In the genomic region with DNA sequence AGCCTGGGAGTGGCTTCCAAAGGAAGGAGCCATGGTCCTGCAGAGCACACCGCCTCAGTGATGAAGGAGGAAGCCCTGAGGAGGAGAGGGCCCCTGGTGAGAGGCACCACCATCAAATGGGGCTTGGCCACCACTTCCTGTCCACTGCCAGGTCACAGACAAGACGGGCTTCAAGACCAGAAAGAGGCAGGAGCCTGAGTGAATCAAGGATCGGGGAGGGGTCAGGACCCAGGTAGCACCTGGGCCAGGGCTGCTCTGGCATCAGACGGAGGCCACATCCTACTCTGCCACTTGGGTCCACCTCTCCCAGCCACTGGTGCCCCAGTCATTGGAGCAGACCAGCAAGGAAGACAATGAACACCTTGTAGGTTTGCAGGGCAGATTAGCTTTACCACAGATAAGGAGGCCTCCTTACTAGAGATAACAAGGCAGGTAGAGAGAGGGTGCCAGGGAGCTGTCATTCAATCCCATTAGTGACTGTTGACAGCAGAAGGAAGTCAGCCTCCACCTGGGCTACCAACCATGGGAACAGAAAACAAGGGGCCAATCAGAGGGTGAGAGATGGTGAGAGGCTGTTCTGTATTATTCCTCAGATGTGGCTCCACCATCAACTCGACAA, we compare ENCODE assay signal across 22 cellular contexts.
DNase-seq lines count a peak whose midpoint lies in the region; ATAC-seq and TF ChIP-seq lines count a peak whose summit lies in the region.
"Had no signal": no experiment of that assay in that cellular context is flagged by ENCODE, and none has a peak within 500 bp of the region (broad histone marks: within the 10 kb centered on the region; RNA-seq: fewer than 3 reads in every experiment).

No MANE protein-coding gene starts in this region.

- H3K9me3 ChIP-seq in mucosa of descending colon, result no peaks in the 10 kb centered on the region
- H3K9me3 ChIP-seq in subcutaneous abdominal adipose tissue (ENCODE audit: control insufficient read depth in 5 of 5, low read length in 5 of 5), result no peaks in the 10 kb centered on the region
- no peaks in the 10 kb centered on the region for H3K9me3 ChIP-seq in upper lobe of right lung
- H3K9me3 ChIP-seq: Peyer's patch, SJSA1 had no signal

- H3K4me1 Mint-ChIP-seq in HFFc6 (ENCODE audit: low read depth), result peaks cover 26% of the 10 kb centered on the region
- H3K4me1 Mint-ChIP-seq: CD4-positive, CD25-positive, alpha-beta regulatory T cell had no signal

- no peak overlapping the region for H3K4me3 Mint-ChIP-seq in HFFc6
- H3K4me3 Mint-ChIP-seq: CD4-positive, CD25-positive, alpha-beta regulatory T cell had no signal

- no peak overlapping the region for H3K9ac ChIP-seq in subcutaneous abdominal adipose tissue (ENCODE audit: low read length in 5 of 5)
- H3K9ac ChIP-seq: KMS-11 had no signal

- no peak for DNase-seq in HFFc6
- no peak for DNase-seq in RWPE1 (ENCODE audit: low spot score)
- DNase-seq in mucosa of descending colon, result no peak
- no peak for DNase-seq in upper lobe of right lung
- no peak for DNase-seq in activated naive CD4-positive, alpha-beta T cell treated with anti-CD3 and anti-CD28 coated beads, Interleukin-2, amount 50 U/mL, for 72 hours (ENCODE audit: low spot score in 2 of 2)
- DNase-seq: CD4-positive, CD25-positive, alpha-beta regulatory T cell; DMS 273 treated with DMSO at 0.1 percent for 48 hours; DND-41; NCI-H1092 treated with DMSO at 0.1 percent for 48 hours; NCI-H1436 treated with DMSO at 0.1 percent for 48 hours; NCI-H1930; NCI-H345; NCI-H524; NCI-H774; NK-92 treated with Interleukin-12 subunit alpha and Interleukin-12 subunit beta, amount 100 ng/mL, for 24 hours; Peyer's patch had no signal

- no peak overlapping the region for H3K4me3 ChIP-seq in mucosa of descending colon
- no peak overlapping the region for H3K4me3 ChIP-seq in subcutaneous abdominal adipose tissue (ENCODE audit: low read depth in 1 of 5, low read length in 5 of 5)
- H3K4me3 ChIP-seq in upper lobe of right lung, result no peak overlapping the region
- H3K4me3 ChIP-seq: GM12878, Peyer's patch, SJSA1 had no signal

- peak; percentile 3 for ATAC-seq in mucosa of descending colon
- ATAC-seq in upper lobe of right lung, result no peak
- ATAC-seq in GM21529 (IDR thresholded peaks at IDR 0.05; ENCODE audit: unreplicated experiment), result no peak
- ATAC-seq in activated naive CD4-positive, alpha-beta T cell treated with anti-CD3 and anti-CD28 coated beads, Interleukin-2, amount 50 U/mL, for 72 hours, result no peak
- ATAC-seq: GM12878, HCT116 had no signal

- H3K4me1 ChIP-seq in mucosa of descending colon (ENCODE audit: low read depth) (peaks cover 15% of the 10 kb centered on the region), subcutaneous abdominal adipose tissue (ENCODE audit: control insufficient read depth in 5 of 5, insufficient read depth in 5 of 5, low read length in 5 of 5) (peaks cover 0 to 48% (median 33%) of the 10 kb centered on the region in 5 donors), upper lobe of right lung (peaks cover 12% of the 10 kb centered on the region)

- TF ChIP-seq CTCF in HFFc6 (IDR thresholded peaks at IDR 0.05), result no peak
- TF ChIP-seq CTCF in RWPE1 (conservative IDR thresholded peaks at IDR 0.05; ENCODE audit: low read depth), result no peak
- no peak for TF ChIP-seq CTCF in mucosa of descending colon (IDR thresholded peaks at IDR 0.05)
- no peak for TF ChIP-seq CTCF in upper lobe of right lung (IDR thresholded peaks at IDR 0.05)

- CTCF ChIA-PET in RWPE1 (lab: Yijun Ruan, JAX), result no interaction called here

- H3K27ac Mint-ChIP-seq in HFFc6, result peak overlapping the region; percentile 6; the same call in 1 of the 2 replicates
- H3K27ac Mint-ChIP-seq in activated naive CD4-positive, alpha-beta T cell treated with anti-CD3 and anti-CD28 coated beads, Interleukin-2, amount 50 U/mL, for 72 hours, result no peak overlapping the region
- H3K27ac Mint-ChIP-seq: CD4-positive, CD25-positive, alpha-beta regulatory T cell had no signal

- H3K27ac ChIP-seq in RWPE1 (peak overlapping the region; percentile 15; the same call in 1 of the 2 replicates), subcutaneous abdominal adipose tissue (ENCODE audit: low read depth, low read length) (peak overlapping the region; percentile 30), upper lobe of right lung (no peak overlapping the region)
- H3K27ac ChIP-seq: KMS-11, Peyer's patch, SJSA1 had no signal

- intact Hi-C loops in mucosa of descending colon (cut with DNase I, micrococcal nuclease), result loop anchor here in 1 of 2 donors (5.0 kb wide), 1 partner anchor 171 kb away; no protein-coding TSS in a partner anchor
- intact Hi-C loops in upper lobe of right lung (cut with DNase I), result no loop called here

- no peaks in the 10 kb centered on the region; the same call in 1 of the 2 replicates for H3K27me3 Mint-ChIP-seq in HFFc6 (ENCODE audit: insufficient read depth)
- H3K27me3 Mint-ChIP-seq: CD4-positive, CD25-positive, alpha-beta regulatory T cell had no signal

- no peaks in the 10 kb centered on the region for H3K9me3 Mint-ChIP-seq in HFFc6
- no peaks in the 10 kb centered on the region for H3K9me3 Mint-ChIP-seq in activated naive CD4-positive, alpha-beta T cell treated with anti-CD3 and anti-CD28 coated beads, Interleukin-2, amount 50 U/mL, for 72 hours
- H3K9me3 Mint-ChIP-seq: CD4-positive, CD25-positive, alpha-beta regulatory T cell had no signal

- H3K36me3 ChIP-seq in mucosa of descending colon (ENCODE audit: low read depth) (peaks cover 3% of the 10 kb centered on the region), subcutaneous abdominal adipose tissue (ENCODE audit: control insufficient read depth in 5 of 5, insufficient read depth in 5 of 5, low read length in 5 of 5) (peaks cover 2 to 37% (median 29%) of the 10 kb centered on the region in 5 donors), upper lobe of right lung (peaks cover 44% of the 10 kb centered on the region)

- H3K27me3 ChIP-seq in subcutaneous abdominal adipose tissue (ENCODE audit: control insufficient read depth in 5 of 5, insufficient read depth in 4 of 5, low read length in 5 of 5), result no peaks in the 10 kb centered on the region
- H3K27me3 ChIP-seq in upper lobe of right lung, result no peaks in the 10 kb centered on the region
- H3K27me3 ChIP-seq: Peyer's patch, SJSA1 had no signal

- POLR2A ChIA-PET in RWPE1 (lab: Yijun Ruan, JAX; ENCODE audit: low non-redundant PET), result no interaction called here

- H3K36me3 Mint-ChIP-seq in HFFc6 (ENCODE audit: low read depth), result peaks cover 9% of the 10 kb centered on the region; the same call in 1 of the 2 replicates
- H3K36me3 Mint-ChIP-seq in activated naive CD4-positive, alpha-beta T cell treated with anti-CD3 and anti-CD28 coated beads, Interleukin-2, amount 50 U/mL, for 72 hours, result no peaks in the 10 kb centered on the region
- H3K36me3 Mint-ChIP-seq: CD4-positive, CD25-positive, alpha-beta regulatory T cell had no signal
